Comparison of ENCODE assay signal across 17 cellular contexts in genomic region chr20:33744773-33745385, GRCh38.
"Had no signal": no experiment of that assay in that cellular context is flagged by ENCODE, and none has a peak within 500 bp of the region (broad histone marks: within the 10 kb centered on the region; RNA-seq: fewer than 3 reads in every experiment).

No MANE protein-coding gene starts in this region.

- H3K27me3 ChIP-seq: esophagus squamous epithelium, neutrophil, ovary, right atrium auricular region had no signal

- FAIRE-seq: kidney, small intestine, urothelium cell line had no signal

- H3K9me3 ChIP-seq: esophagus squamous epithelium, neutrophil, ovary, right atrium auricular region had no signal

- H3K36me3 ChIP-seq: ovary, right atrium auricular region had no signal

- ATAC-seq: effector memory CD8-positive, alpha-beta T cell; left cardiac atrium; left ventricle myocardium superior; naive thymus-derived CD8-positive, alpha-beta T cell had no signal

- H3K27ac ChIP-seq: esophagus squamous epithelium, neutrophil, ovary, right atrium auricular region had no signal

- DNase-seq: effector memory CD8-positive, alpha-beta T cell; esophagus squamous epithelium; foreskin fibroblast; immature natural killer cell; kidney; left cardiac atrium; left ventricle myocardium superior; naive thymus-derived CD8-positive, alpha-beta T cell; ovary; small intestine; stimulated activated CD4-positive, alpha-beta T cell treated with anti-CD3 and anti-CD28 coated beads, Interleukin-12 subunit alpha, Interleukin-12 subunit beta, amount 100 ng/mL, for 4 hours; stimulated activated CD4-positive, alpha-beta T cell treated with anti-CD3 and anti-CD28 coated beads, Interleukin-2, amount 100 ng/mL, for 48 hours; stimulated activated naive CD4-positive, alpha-beta T cell treated with Interleukin-2 at 50 U/mL for 16 hours had no signal

- H3K4me3 ChIP-seq: esophagus squamous epithelium, lung, ovary, right atrium auricular region had no signal

- H3K4me1 ChIP-seq: right atrium auricular region had no signal
